1 cellular context compared by ENCODE assay signal in the genomic region with DNA sequence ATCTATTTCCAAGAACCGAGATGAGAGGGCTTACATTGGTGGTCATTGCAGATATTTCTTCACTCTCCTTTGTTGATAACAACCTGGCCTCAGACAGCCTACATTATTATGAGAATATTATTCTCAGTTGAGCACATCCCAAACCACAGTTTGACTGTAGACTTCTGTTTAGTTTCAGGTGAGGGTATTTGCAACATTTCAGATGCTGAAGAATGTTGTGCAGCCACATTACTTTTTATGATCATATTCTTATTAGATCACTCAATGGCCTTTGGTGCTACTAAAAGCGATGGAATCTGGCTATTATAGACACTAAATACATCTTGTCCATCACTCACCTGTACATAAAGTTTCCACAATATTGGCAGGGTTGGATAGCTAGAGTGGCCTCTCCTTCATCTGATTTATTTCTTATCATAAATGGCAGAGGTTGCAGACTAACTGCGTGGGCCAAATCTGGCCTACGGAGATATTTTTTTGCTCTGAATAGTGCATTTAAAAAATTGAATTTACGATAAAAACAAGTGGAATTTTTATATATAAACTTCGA.
TF ChIP-seq lines count a peak whose summit lies in the region.

No MANE protein-coding gene starts in this region.

TF ChIP-seq in WTC11, 78 proteins besides CTCF, POLR2A, EP300 and RAD21 (continued from another document):
- TF ChIP-seq NFE2L1 (CRISPR knock-in tag; IDR thresholded peaks at IDR 0.05) (no peak), NFATC4 (CRISPR knock-in tag; IDR thresholded peaks at IDR 0.05) (no peak), FOXJ3 (CRISPR knock-in tag; IDR thresholded peaks at IDR 0.05; ENCODE audit: borderline replicate concordance) (no peak), SOX15 (CRISPR knock-in tag; IDR thresholded peaks at IDR 0.05) (no peak), NR1H2 (CRISPR knock-in tag; IDR thresholded peaks at IDR 0.05) (no peak), RORB (CRISPR knock-in tag; IDR thresholded peaks at IDR 0.05) (no peak), CREB1 (CRISPR knock-in tag; IDR thresholded peaks at IDR 0.05) (no peak), ZNF138 (CRISPR knock-in tag; conservative IDR thresholded peaks at IDR 0.05) (no peak), GABPB1 (CRISPR knock-in tag; IDR thresholded peaks at IDR 0.05) (no peak), NFYB (CRISPR knock-in tag; conservative IDR thresholded peaks at IDR 0.05; ENCODE audit: low read depth) (no peak), GTF2I (CRISPR knock-in tag; conservative IDR thresholded peaks at IDR 0.05) (no peak)
- TF ChIP-seq, protein P1, sequence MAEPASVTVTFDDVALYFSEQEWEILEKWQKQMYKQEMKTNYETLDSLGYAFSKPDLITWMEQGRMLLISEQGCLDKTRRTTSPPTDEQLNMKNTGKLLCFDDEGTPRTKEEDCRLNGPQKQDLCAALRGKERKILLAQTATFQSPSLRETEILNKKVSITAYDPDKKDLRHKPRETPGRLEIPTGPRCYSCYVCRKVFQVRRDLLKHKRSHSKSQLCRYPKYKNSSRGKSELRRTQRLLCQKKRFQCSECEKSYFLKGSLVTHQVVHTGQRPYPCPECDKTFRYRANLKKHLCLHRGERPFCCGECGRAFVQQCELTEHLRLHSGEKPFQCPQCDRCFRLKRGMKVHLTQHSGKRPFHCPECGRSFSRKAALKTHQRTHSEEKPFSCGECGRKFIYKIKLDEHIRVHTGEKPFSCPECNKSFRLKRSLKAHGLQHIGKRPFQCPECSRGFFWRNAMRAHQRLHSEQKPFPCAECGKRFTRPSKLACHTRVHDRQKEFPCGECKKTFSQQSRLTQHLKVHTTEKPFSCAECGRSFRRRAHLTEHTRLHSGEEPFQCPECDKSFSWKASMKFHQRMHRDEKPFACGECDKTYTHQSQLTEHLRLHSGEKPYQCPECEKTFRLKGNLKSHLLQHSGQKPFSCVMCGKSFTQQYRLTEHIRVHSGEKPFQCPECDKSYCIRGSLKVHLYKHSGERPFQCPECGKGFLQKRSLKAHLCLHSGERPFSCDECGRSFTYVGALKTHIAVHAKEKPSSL (CRISPR knock-in tag; conservative IDR thresholded peaks at IDR 0.05) = no peak
- TF ChIP-seq, protein P2, sequence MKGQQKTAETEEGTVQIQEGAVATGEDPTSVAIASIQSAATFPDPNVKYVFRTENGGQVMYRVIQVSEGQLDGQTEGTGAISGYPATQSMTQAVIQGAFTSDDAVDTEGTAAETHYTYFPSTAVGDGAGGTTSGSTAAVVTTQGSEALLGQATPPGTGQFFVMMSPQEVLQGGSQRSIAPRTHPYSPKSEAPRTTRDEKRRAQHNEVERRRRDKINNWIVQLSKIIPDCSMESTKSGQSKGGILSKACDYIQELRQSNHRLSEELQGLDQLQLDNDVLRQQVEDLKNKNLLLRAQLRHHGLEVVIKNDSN (CRISPR knock-in tag; IDR thresholded peaks at IDR 0.05) = no peak
- TF ChIP-seq, protein P3, sequence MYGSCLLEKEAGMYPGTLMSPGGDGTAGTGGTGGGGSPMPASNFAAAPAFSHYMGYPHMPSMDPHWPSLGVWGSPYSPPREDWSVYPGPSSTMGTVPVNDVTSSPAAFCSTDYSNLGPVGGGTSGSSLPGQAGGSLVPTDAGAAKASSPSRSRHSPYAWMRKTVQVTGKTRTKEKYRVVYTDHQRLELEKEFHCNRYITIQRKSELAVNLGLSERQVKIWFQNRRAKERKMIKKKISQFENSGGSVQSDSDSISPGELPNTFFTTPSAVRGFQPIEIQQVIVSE (CRISPR knock-in tag; IDR thresholded peaks at IDR 0.05; ENCODE audit: borderline replicate concordance) = no peak
- TF ChIP-seq, protein P4, sequence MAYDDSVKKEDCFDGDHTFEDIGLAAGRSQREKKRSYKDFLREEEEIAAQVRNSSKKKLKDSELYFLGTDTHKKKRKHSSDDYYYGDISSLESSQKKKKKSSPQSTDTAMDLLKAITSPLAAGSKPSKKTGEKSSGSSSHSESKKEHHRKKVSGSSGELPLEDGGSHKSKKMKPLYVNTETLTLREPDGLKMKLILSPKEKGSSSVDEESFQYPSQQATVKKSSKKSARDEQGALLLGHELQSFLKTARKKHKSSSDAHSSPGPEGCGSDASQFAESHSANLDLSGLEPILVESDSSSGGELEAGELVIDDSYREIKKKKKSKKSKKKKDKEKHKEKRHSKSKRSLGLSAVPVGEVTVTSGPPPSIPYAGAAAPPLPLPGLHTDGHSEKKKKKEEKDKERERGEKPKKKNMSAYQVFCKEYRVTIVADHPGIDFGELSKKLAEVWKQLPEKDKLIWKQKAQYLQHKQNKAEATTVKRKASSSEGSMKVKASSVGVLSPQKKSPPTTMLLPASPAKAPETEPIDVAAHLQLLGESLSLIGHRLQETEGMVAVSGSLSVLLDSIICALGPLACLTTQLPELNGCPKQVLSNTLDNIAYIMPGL (CRISPR knock-in tag; IDR thresholded peaks at IDR 0.05) = no peak
